In the genomic region with DNA sequence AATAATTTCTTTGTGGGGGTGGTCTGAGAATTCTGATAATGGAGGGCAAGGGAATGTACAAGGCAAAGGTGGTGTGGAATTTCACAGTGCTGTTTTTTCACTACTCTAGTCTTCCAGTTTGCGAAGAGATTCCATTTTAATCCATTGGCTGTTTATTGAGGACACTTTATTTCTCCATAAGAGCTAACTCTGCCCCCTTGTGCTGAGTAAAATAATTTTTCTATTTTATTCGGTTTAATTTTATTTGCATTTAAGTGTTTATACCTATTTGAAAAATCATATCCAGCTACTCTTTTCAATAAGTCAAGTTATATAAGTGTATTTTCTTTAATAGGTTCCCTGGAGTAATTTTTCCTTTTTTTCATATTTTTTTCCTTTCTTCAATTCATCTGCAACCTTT, we compare ENCODE assay signal across 1 cellular context.
A peak's percentile ranks its signal among the peaks of the same experiment; 100 is the strongest.
TF ChIP-seq lines count a peak whose summit lies in the region.

No MANE protein-coding gene starts in this region.

TF ChIP-seq in neural cell, 6 proteins besides CTCF, POLR2A, EP300 and RAD21:
- TF ChIP-seq, protein P1, sequence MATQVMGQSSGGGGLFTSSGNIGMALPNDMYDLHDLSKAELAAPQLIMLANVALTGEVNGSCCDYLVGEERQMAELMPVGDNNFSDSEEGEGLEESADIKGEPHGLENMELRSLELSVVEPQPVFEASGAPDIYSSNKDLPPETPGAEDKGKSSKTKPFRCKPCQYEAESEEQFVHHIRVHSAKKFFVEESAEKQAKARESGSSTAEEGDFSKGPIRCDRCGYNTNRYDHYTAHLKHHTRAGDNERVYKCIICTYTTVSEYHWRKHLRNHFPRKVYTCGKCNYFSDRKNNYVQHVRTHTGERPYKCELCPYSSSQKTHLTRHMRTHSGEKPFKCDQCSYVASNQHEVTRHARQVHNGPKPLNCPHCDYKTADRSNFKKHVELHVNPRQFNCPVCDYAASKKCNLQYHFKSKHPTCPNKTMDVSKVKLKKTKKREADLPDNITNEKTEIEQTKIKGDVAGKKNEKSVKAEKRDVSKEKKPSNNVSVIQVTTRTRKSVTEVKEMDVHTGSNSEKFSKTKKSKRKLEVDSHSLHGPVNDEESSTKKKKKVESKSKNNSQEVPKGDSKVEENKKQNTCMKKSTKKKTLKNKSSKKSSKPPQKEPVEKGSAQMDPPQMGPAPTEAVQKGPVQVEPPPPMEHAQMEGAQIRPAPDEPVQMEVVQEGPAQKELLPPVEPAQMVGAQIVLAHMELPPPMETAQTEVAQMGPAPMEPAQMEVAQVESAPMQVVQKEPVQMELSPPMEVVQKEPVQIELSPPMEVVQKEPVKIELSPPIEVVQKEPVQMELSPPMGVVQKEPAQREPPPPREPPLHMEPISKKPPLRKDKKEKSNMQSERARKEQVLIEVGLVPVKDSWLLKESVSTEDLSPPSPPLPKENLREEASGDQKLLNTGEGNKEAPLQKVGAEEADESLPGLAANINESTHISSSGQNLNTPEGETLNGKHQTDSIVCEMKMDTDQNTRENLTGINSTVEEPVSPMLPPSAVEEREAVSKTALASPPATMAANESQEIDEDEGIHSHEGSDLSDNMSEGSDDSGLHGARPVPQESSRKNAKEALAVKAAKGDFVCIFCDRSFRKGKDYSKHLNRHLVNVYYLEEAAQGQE (IDR thresholded peaks at IDR 0.05; ENCODE audit: borderline replicate concordance): no peak
- no peak for TF ChIP-seq MXI1 (conservative IDR thresholded peaks at IDR 0.05; ENCODE audit: poor library complexity, severe bottlenecking)
- TF ChIP-seq SMC3 (conservative IDR thresholded peaks at IDR 0.05; ENCODE audit: poor library complexity): peak; percentile 39
- TF ChIP-seq POLR2AphosphoS5 (IDR thresholded peaks at IDR 0.05): no peak
- no peak for TF ChIP-seq TAF1 (IDR thresholded peaks at IDR 0.05; ENCODE audit: low read depth)
